8 cellular contexts compared by ENCODE assay signal in genomic region chr5:1101991-1102713, GRCh38. TPM values are rescaled to one million over a fixed set of nuclear protein-coding genes. Genes with fewer than 3 reads are reported as not detected.
A peak's percentile ranks its signal among the peaks of the same experiment; 100 is the strongest.
DNase-seq lines count a peak whose midpoint lies in the region; ATAC-seq and TF ChIP-seq lines count a peak whose summit lies in the region.

No MANE protein-coding gene starts in this region.

- peak overlapping the region in 1 of 2 donors; percentile 2 for H3K9ac ChIP-seq in mucosa of rectum (ENCODE audit: low read depth in 1 of 2, low read length in 2 of 2)

- H3K27me3 ChIP-seq in esophagus muscularis mucosa (no peaks in the 10 kb centered on the region), mucosa of rectum (ENCODE audit: control insufficient read depth in 2 of 2, insufficient read depth in 2 of 2, low read length in 2 of 2) (no peaks in the 10 kb centered on the region)
- H3K27me3 ChIP-seq in effector memory CD4-positive, alpha-beta T cell (replicated peaks; ENCODE audit: control insufficient read depth, insufficient read depth, low read length, poor library complexity, severe bottlenecking): no peaks in the 10 kb centered on the region

- ATAC-seq in Right ventricle myocardium inferior (peak; percentile 10), GM18909 (IDR thresholded peaks at IDR 0.05; ENCODE audit: poor library complexity, unreplicated experiment) (no peak)

- intact Hi-C loops in Right ventricle myocardium inferior (cut with DNase I) (loop anchor here (2.0 kb wide), 1 partner anchor 23 kb away; no protein-coding TSS in a partner anchor), cardiac septum (cut with DNase I) (no loop called here), esophagus muscularis mucosa (cut with DNase I) (no loop called here)

- WGBS in esophagus muscularis mucosa: 55% methylated on average over 21 of the region's 22 CpGs

- H3K27ac ChIP-seq in esophagus muscularis mucosa (replicated peaks in 1 of 4): peak overlapping the region; percentile 25 to 68 (median 42)
- peak overlapping the region; percentile 22 to 92 for H3K27ac ChIP-seq in mucosa of rectum (ENCODE audit: low read depth in 2 of 2, low read length in 2 of 2)
- no peak overlapping the region for H3K27ac ChIP-seq in effector memory CD4-positive, alpha-beta T cell (ENCODE audit: insufficient read depth, low read length, poor library complexity, severe bottlenecking)

- TF ChIP-seq POLR2A in esophagus muscularis mucosa (IDR thresholded peaks at IDR 0.05; ENCODE audit: low read depth): no peak

- DNase-seq in Right ventricle myocardium inferior (ENCODE audit: missing footprints) (no peak), cardiac septum (ENCODE audit: low spot score) (no peak), esophagus muscularis mucosa (ENCODE audit: extremely low spot score) (no peak), cerebellum (ENCODE audit: low spot score) (no peak), GF-D8 (lab: John Stamatoyannopoulos, UW) (no peak)
- no peak for DNase-seq in effector memory CD4-positive, alpha-beta T cell

- H3K9me3 ChIP-seq in esophagus muscularis mucosa: no peaks in the 10 kb centered on the region
- no peaks in the 10 kb centered on the region for H3K9me3 ChIP-seq in mucosa of rectum (ENCODE audit: control insufficient read depth in 2 of 2, low read length in 2 of 2)
- no peaks in the 10 kb centered on the region for H3K9me3 ChIP-seq in effector memory CD4-positive, alpha-beta T cell (ENCODE audit: control insufficient read depth, low read length)

- peak overlapping the region in 2 of 4 donors; percentile 16 to 17 for H3K4me3 ChIP-seq in esophagus muscularis mucosa
- H3K4me3 ChIP-seq in mucosa of rectum (ENCODE audit: low read length in 2 of 2): peak overlapping the region; percentile 20 to 33
- H3K4me3 ChIP-seq in effector memory CD4-positive, alpha-beta T cell (ENCODE audit: insufficient read depth, low read depth, low read length, poor library complexity, severe bottlenecking): no peak overlapping the region

- TF ChIP-seq CTCF in esophagus muscularis mucosa (IDR thresholded peaks at IDR 0.05): no peak

- no peak for TF ChIP-seq EP300 in esophagus muscularis mucosa (IDR thresholded peaks at IDR 0.05)

- peaks cover 0 to 7% (median 3%) of the 10 kb centered on the region in 4 donors for H3K36me3 ChIP-seq in esophagus muscularis mucosa
- peaks cover 0 to 2% of the 10 kb centered on the region in 2 donors for H3K36me3 ChIP-seq in mucosa of rectum (ENCODE audit: control insufficient read depth in 2 of 2, insufficient read depth in 2 of 2, low read length in 2 of 2)
- H3K36me3 ChIP-seq in effector memory CD4-positive, alpha-beta T cell (ENCODE audit: control insufficient read depth, insufficient read depth, low read length): peaks cover 4% of the 10 kb centered on the region

- H3K4me1 ChIP-seq in esophagus muscularis mucosa: peaks cover 80 to 87% (median 82%) of the 10 kb centered on the region in 4 donors
- peaks cover 55 to 57% of the 10 kb centered on the region in 2 donors for H3K4me1 ChIP-seq in mucosa of rectum (ENCODE audit: control insufficient read depth in 2 of 2, insufficient read depth in 2 of 2, low read length in 2 of 2)
- peaks cover 49% of the 10 kb centered on the region for H3K4me1 ChIP-seq in effector memory CD4-positive, alpha-beta T cell (ENCODE audit: control insufficient read depth, insufficient read depth, low read length, poor library complexity, severe bottlenecking)

RNA-seq across cellular contexts. Expression of gene SLC12A7, which starts 9.7 kb away (rescaled TPM):
- total RNA-seq in Right ventricle myocardium inferior (179 TPM), cardiac septum (127 TPM), esophagus muscularis mucosa (10 to 100 TPM; 21.6 to 35.8 (median 25.4) TPM), cerebellum (10.1 TPM)
